In genomic region chr1:1175221-1176062, GRCh38 we compare ENCODE assay signal across 1 cellular context.
TF ChIP-seq lines count a peak whose summit lies in the region.

No MANE protein-coding gene starts in this region.

TF ChIP-seq in H1, 55 proteins besides CTCF, POLR2A, EP300 and RAD21:
- TF ChIP-seq CBX5 (IDR thresholded peaks at IDR 0.05; ENCODE audit: low read depth, low read length) (no peak), SP2 (IDR thresholded peaks at IDR 0.05; ENCODE audit: low read length) (no peak), E2F6 (IDR thresholded peaks at IDR 0.05) (peak; percentile 64), KDM1A (IDR thresholded peaks at IDR 0.05; ENCODE audit: borderline replicate concordance, low read length) (no peak), GABPA (IDR thresholded peaks at IDR 0.05; ENCODE audit: borderline replicate concordance, insufficient read depth, low read length) (no peak), SIX5 (IDR thresholded peaks at IDR 0.05; ENCODE audit: low read depth, low read length) (no peak), CHD1 (IDR thresholded peaks at IDR 0.05; ENCODE audit: low read depth, low read length) (no peak), KDM4A (IDR thresholded peaks at IDR 0.05; ENCODE audit: low read depth, low read length, severe bottlenecking) (no peak), RXRA (IDR thresholded peaks at IDR 0.05; ENCODE audit: insufficient read depth, low read depth, low read length) (no peak), SP1 (IDR thresholded peaks at IDR 0.05; ENCODE audit: low read depth, low read length) (no peak), TCF12 (IDR thresholded peaks at IDR 0.05; ENCODE audit: low read depth, low read length) (no peak), RFX5 (IDR thresholded peaks at IDR 0.05; ENCODE audit: borderline replicate concordance, low read depth, low read length) (no peak), PHF8 (conservative IDR thresholded peaks at IDR 0.05; ENCODE audit: low read depth, low read length) (no peak), SIRT6 (IDR thresholded peaks at IDR 0.05; ENCODE audit: low read length) (no peak), RBBP5 (IDR thresholded peaks at IDR 0.05; ENCODE audit: borderline replicate concordance, low read depth, low read length) (no peak), FOSL1 (IDR thresholded peaks at IDR 0.05; ENCODE audit: insufficient read depth, low read depth, low read length) (no peak)
- TF ChIP-seq, protein P1, sequence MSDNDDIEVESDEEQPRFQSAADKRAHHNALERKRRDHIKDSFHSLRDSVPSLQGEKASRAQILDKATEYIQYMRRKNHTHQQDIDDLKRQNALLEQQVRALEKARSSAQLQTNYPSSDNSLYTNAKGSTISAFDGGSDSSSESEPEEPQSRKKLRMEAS (IDR thresholded peaks at IDR 0.05), result 0 out of 2 replicates have a peak, but pooled peaks have one; percentile 18
